23 cellular contexts compared by ENCODE assay signal in genomic region chr3:45168451-45168850, GRCh38. TPM values are rescaled to one million over a fixed set of nuclear protein-coding genes. Genes with fewer than 3 reads are reported as not detected.
DNase-seq lines count a peak whose midpoint lies in the region; ATAC-seq and TF ChIP-seq lines count a peak whose summit lies in the region.
"Had no signal": no experiment of that assay in that cellular context is flagged by ENCODE, and none has a peak within 500 bp of the region (broad histone marks: within the 10 kb centered on the region; RNA-seq: fewer than 3 reads in every experiment).

No MANE protein-coding gene starts in this region.

- H3K27ac Mint-ChIP-seq in activated naive CD8-positive, alpha-beta T cell treated with anti-CD3 and anti-CD28 coated beads, Interleukin-2, amount 50 U/mL, for 24 hours: peak overlapping the region; percentile 82
- H3K27ac Mint-ChIP-seq in activated naive CD8-positive, alpha-beta T cell treated with anti-CD3 and anti-CD28 coated beads for 36 hours: no peak overlapping the region

- H3K4me1 ChIP-seq in RWPE2 (ENCODE audit: insufficient read depth, poor library complexity, severe bottlenecking) (peaks cover 28% of the 10 kb centered on the region), fibroblast of lung (ENCODE audit: control insufficient read depth, extremely low read depth, insufficient read depth, low read length) (peaks cover 12% of the 10 kb centered on the region)

- no peaks in the 10 kb centered on the region for H3K27me3 ChIP-seq in RWPE2 (ENCODE audit: insufficient read depth, poor library complexity, severe bottlenecking)
- no peaks in the 10 kb centered on the region for H3K27me3 ChIP-seq in fibroblast of lung (ENCODE audit: control insufficient read depth, insufficient read depth, low read length)
- H3K27me3 ChIP-seq: BLaER1 treated with 17β-estradiol and CSF1 and Interleukin-3, amounts not matched to agents 10 nM and 100 nM had no signal

- no peak overlapping the region for H3K4me3 ChIP-seq in RWPE2 (ENCODE audit: severe bottlenecking)
- H3K4me3 ChIP-seq in fibroblast of lung (replicated peaks in 1 of 4; ENCODE audit: control extremely low read depth in 1 of 4, insufficient read depth in 1 of 4, low read depth in 3 of 4, low read length in 4 of 4): no peak overlapping the region
- H3K4me3 ChIP-seq: BLaER1 treated with 17β-estradiol and CSF1 and Interleukin-3, amounts not matched to agents 10 nM and 100 nM; GM12878 had no signal

- no peak for TF ChIP-seq CTCF in RWPE2 (IDR thresholded peaks at IDR 0.05; ENCODE audit: poor library complexity, severe bottlenecking)
- no peak for TF ChIP-seq CTCF in fibroblast of lung (conservative IDR thresholded peaks at IDR 0.05 in 1 of 2, IDR thresholded peaks at IDR 0.05 in 1 of 2; ENCODE audit: low read depth in 1 of 2, low read length in 2 of 2)
- no peak for TF ChIP-seq CTCF in GM10248 (IDR thresholded peaks at IDR 0.05; ENCODE audit: control extremely low read depth, extremely low read depth, low read depth, missing control alignments)

- DNase-seq in activated naive CD8-positive, alpha-beta T cell treated with anti-CD3 and anti-CD28 coated beads, Interleukin-2, amount 50 U/mL, for 24 hours: no peak
- no peak for DNase-seq in activated naive CD8-positive, alpha-beta T cell treated with anti-CD3 and anti-CD28 coated beads for 36 hours
- DNase-seq in RWPE2 (ENCODE audit: low spot score) (no peak), fibroblast of lung (ENCODE audit: low read depth in 2 of 2) (no peak), NCI-H2029 (lab: John Stamatoyannopoulos, UW) (no peak), GM10248 (ENCODE audit: extremely low spot score) (no peak)
- DNase-seq: activated CD4-positive, alpha-beta T cell treated with anti-CD3 and anti-CD28 coated beads for 4 hours; cortex of kidney; DMS 273 treated with DMSO at 0.1 percent for 48 hours; GOT3; immature natural killer cell; Karpas-422; NCI-H1092 treated with DMSO at 0.1 percent for 48 hours; NCI-H2081 treated with DMSO at 0.1 percent for 48 hours; NCI-H446 treated with DMSO at 0.1 percent for 48 hours; NK-92 treated with Interleukin-12 subunit alpha and Interleukin-12 subunit beta, amount 100 ng/mL, for 24 hours; nucleus accumbens; RPMI8226; stimulated activated CD4-positive, alpha-beta T cell treated with anti-CD3 and anti-CD28 coated beads, Interleukin-12 subunit alpha, Interleukin-12 subunit beta, amount 100 ng/mL, for 4 hours had no signal

- H3K4me1 Mint-ChIP-seq in activated naive CD8-positive, alpha-beta T cell treated with anti-CD3 and anti-CD28 coated beads, Interleukin-2, amount 50 U/mL, for 24 hours: peaks cover 24% of the 10 kb centered on the region
- peaks cover 14% of the 10 kb centered on the region for H3K4me1 Mint-ChIP-seq in activated naive CD8-positive, alpha-beta T cell treated with anti-CD3 and anti-CD28 coated beads for 36 hours

- POLR2A ChIA-PET in GM10248 (lab: Yijun Ruan, JAX): no interaction called here

- H3K9me3 ChIP-seq in RWPE2 (ENCODE audit: severe bottlenecking): no peaks in the 10 kb centered on the region
- no peaks in the 10 kb centered on the region for H3K9me3 ChIP-seq in fibroblast of lung (ENCODE audit: control insufficient read depth, insufficient read depth, low read depth, low read length)

- H3K27ac ChIP-seq in RWPE2 (ENCODE audit: poor library complexity, severe bottlenecking) (peak overlapping the region; percentile 93), fibroblast of lung (ENCODE audit: insufficient read depth, low read length) (peak overlapping the region; percentile 13)

- no peak overlapping the region for H2AFZ ChIP-seq in fibroblast of lung (ENCODE audit: low read length)

- H4K20me1 ChIP-seq in fibroblast of lung (ENCODE audit: control insufficient read depth, extremely low read depth, insufficient read depth, low read length): no peaks in the 10 kb centered on the region
- H4K20me1 ChIP-seq: BLaER1 treated with 17β-estradiol and CSF1 and Interleukin-3, amounts not matched to agents 10 nM and 100 nM had no signal

- no peaks in the 10 kb centered on the region for H3K36me3 Mint-ChIP-seq in activated naive CD8-positive, alpha-beta T cell treated with anti-CD3 and anti-CD28 coated beads, Interleukin-2, amount 50 U/mL, for 24 hours (ENCODE audit: low read depth)
- peaks cover 3% of the 10 kb centered on the region for H3K36me3 Mint-ChIP-seq in activated naive CD8-positive, alpha-beta T cell treated with anti-CD3 and anti-CD28 coated beads for 36 hours
- H3K36me3 Mint-ChIP-seq: immature natural killer cell had no signal

- no peak overlapping the region for H3K4me2 ChIP-seq in fibroblast of lung (ENCODE audit: extremely low read depth, insufficient read depth, low read length)

- CTCF ChIA-PET in GM10248 (lab: Yijun Ruan, JAX): interaction anchor here (0.6 kb wide), 1 partner anchor 9 kb away, joined by 3 read pairs; no protein-coding TSS in a partner anchor

- ATAC-seq in activated naive CD8-positive, alpha-beta T cell treated with anti-CD3 and anti-CD28 coated beads, Interleukin-2, amount 50 U/mL, for 24 hours: no peak
- no peak for ATAC-seq in RWPE2 (ENCODE audit: low read depth)
- no peak for ATAC-seq in GM21381 (IDR thresholded peaks at IDR 0.05; ENCODE audit: unreplicated experiment)
- ATAC-seq in HG02973 (IDR thresholded peaks at IDR 0.05; ENCODE audit: unreplicated experiment): no peak
- ATAC-seq: GM12878 had no signal

- H3K27me3 Mint-ChIP-seq in activated naive CD8-positive, alpha-beta T cell treated with anti-CD3 and anti-CD28 coated beads, Interleukin-2, amount 50 U/mL, for 24 hours: no peaks in the 10 kb centered on the region
- peaks cover 3% of the 10 kb centered on the region for H3K27me3 Mint-ChIP-seq in activated naive CD8-positive, alpha-beta T cell treated with anti-CD3 and anti-CD28 coated beads for 36 hours

- no peaks in the 10 kb centered on the region for H3K36me3 ChIP-seq in RWPE2 (ENCODE audit: low read depth)
- no peaks in the 10 kb centered on the region for H3K36me3 ChIP-seq in fibroblast of lung (ENCODE audit: control insufficient read depth, insufficient read depth, low read length)
- H3K36me3 ChIP-seq: BLaER1 treated with 17β-estradiol and CSF1 and Interleukin-3, amounts not matched to agents 10 nM and 100 nM had no signal

- no peak overlapping the region for H3K4me3 Mint-ChIP-seq in activated naive CD8-positive, alpha-beta T cell treated with anti-CD3 and anti-CD28 coated beads, Interleukin-2, amount 50 U/mL, for 24 hours
- no peak overlapping the region for H3K4me3 Mint-ChIP-seq in activated naive CD8-positive, alpha-beta T cell treated with anti-CD3 and anti-CD28 coated beads for 36 hours

- H3K79me2 ChIP-seq in fibroblast of lung (ENCODE audit: control insufficient read depth, insufficient read depth, low read length): no peaks in the 10 kb centered on the region

- no peaks in the 10 kb centered on the region for H3K9me3 Mint-ChIP-seq in activated naive CD8-positive, alpha-beta T cell treated with anti-CD3 and anti-CD28 coated beads, Interleukin-2, amount 50 U/mL, for 24 hours
- H3K9me3 Mint-ChIP-seq in activated naive CD8-positive, alpha-beta T cell treated with anti-CD3 and anti-CD28 coated beads for 36 hours: peaks cover 5% of the 10 kb centered on the region
- H3K9me3 Mint-ChIP-seq: immature natural killer cell had no signal

- no peak overlapping the region for H3K9ac ChIP-seq in fibroblast of lung (ENCODE audit: insufficient read depth, low read length)

RNA-seq across cellular contexts. Expression of gene CDCP1, which starts 22.3 kb away (rescaled TPM):
- 1 to 10 TPM in 1 of 2 experiments, under 1 TPM in 1; 0.82 to 1.1 TPM for total RNA-seq in activated naive CD8-positive, alpha-beta T cell treated with anti-CD3 and anti-CD28 coated beads for 36 hours
- 16.9 and 56.1 TPM in 2 replicates for total RNA-seq in fibroblast of lung
- polyA plus RNA-seq in fibroblast of lung: 25.6 and 59.1 TPM in 2 replicates
- 23.2 and 42.4 TPM in 2 replicates for polyA plus RNA-seq in fibroblast of lung (2012)
- 101 and 225 TPM in 2 replicates for polyA minus RNA-seq in fibroblast of lung (ENCODE audit: low replicate concordance)

RNA-seq across cellular contexts. Expression of gene TMEM158, which starts 57.6 kb away (rescaled TPM):
- under 1 TPM; 0.12 to 0.20 TPM for total RNA-seq in activated naive CD8-positive, alpha-beta T cell treated with anti-CD3 and anti-CD28 coated beads for 36 hours
- 79.4 and 125 TPM in 2 replicates for total RNA-seq in fibroblast of lung
- 31.6 and 118 TPM in 2 replicates for polyA plus RNA-seq in fibroblast of lung
- polyA plus RNA-seq in fibroblast of lung (2012): 81.9 and 292 TPM in 2 replicates
- 10.1 and 26.1 TPM in 2 replicates for polyA minus RNA-seq in fibroblast of lung (ENCODE audit: low replicate concordance)
- total RNA-seq: GM12878 had no signal
- polyA plus RNA-seq: GM12878, immature natural killer cell had no signal

Comparison
In these comparisons a context has a peak if more than half of its experiments do, and no peak if none do; other contexts are left out.
1. RNA of gene TMEM158, which starts 57.6 kb away (total RNA-seq): 79.4 to 125 TPM in fibroblast of lung; 0.12 to 0.20 TPM in activated naive CD8-positive, alpha-beta T cell treated with anti-CD3 and anti-CD28 coated beads for 36 hours; every median in the first group is over 10 times any median in the second.